ENCODE assay signal across 1 cellular context in the genomic region with DNA sequence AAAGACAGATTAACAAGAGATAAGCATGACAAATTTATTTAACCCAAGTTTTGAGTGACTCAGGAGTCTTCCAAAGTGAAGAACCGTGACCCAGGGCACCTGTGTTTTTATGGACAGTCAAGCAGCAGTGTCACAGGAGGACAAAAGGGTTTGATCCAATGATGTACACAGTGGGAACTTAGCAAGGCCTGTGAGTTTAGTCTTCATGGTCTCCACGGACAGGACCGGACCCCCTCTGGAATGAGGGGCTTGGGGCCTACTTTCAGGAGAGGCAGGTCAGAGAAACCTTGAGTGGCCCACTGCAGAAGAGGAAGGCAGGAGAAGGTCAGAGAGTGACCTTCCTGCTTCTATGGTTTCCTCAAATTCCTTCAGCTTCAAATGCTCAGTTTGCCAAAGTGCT.
TF ChIP-seq lines count a peak whose summit lies in the region.

No MANE protein-coding gene starts in this region.

TF ChIP-seq in HepG2, 621 proteins besides CTCF, POLR2A, EP300 and RAD21 (continued from another document):
- TF ChIP-seq MTA1 (CRISPR knock-in tag; IDR thresholded peaks at IDR 0.05; ENCODE audit: borderline replicate concordance) (no peak), ATM (IDR thresholded peaks at IDR 0.05; ENCODE audit: borderline replicate concordance) (no peak), MAFG (CRISPR knock-in tag; IDR thresholded peaks at IDR 0.05) (no peak), ZNF670 (CRISPR knock-in tag; IDR thresholded peaks at IDR 0.05; ENCODE audit: borderline replicate concordance) (no peak), ZMYM4 (CRISPR knock-in tag; IDR thresholded peaks at IDR 0.05) (no peak), ZNF253 (CRISPR knock-in tag; IDR thresholded peaks at IDR 0.05; ENCODE audit: borderline replicate concordance) (no peak), SIN3A (IDR thresholded peaks at IDR 0.05; ENCODE audit: borderline replicate concordance, low read depth, low read length) (no peak)
